In the genomic region with DNA sequence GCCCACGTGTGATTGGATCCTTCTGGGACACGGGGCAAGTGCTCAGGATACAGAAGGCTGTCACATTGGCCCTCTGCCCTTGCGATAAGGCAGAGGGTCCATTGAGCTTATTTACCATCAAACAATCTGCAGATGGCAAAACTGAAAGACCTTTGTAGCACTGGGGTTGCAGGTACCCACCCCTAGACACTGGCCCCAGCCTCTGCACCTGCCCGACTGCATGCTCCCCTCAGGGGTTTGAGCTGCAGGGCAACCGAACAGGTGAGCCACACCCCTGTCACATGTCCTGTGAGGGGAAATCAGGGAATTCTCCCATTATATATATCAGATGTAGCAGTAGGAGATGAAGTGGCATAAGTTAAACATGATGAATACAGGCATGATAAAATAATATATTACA, we compare ENCODE assay signal across 2 cellular contexts. TPM values are rescaled to one million over a fixed set of nuclear protein-coding genes. Genes with fewer than 3 reads are reported as not detected.
"Had no signal": no experiment of that assay in that cellular context is flagged by ENCODE, and none has a peak within 500 bp of the region (broad histone marks: within the 10 kb centered on the region; RNA-seq: fewer than 3 reads in every experiment).

No MANE protein-coding gene starts in this region.

RNA-seq across cellular contexts. Expression of gene TGIF2LX, which starts 21.4 kb away (rescaled TPM):
- total RNA-seq: G401, GM12878 had no signal
